1 cellular context compared by ENCODE assay signal in genomic region chr22:17562906-17563870, GRCh38.
TF ChIP-seq lines count a peak whose summit lies in the region.

SLC25A18 (plus strand) TSS chr22:17563498; CDS start chr22:17579945, 16,447 bp downstream.

TF ChIP-seq in HepG2, 621 proteins besides CTCF, POLR2A, EP300 and RAD21 (continued from another document and continues in another):
- TF ChIP-seq CSRNP1 (CRISPR knock-in tag; IDR thresholded peaks at IDR 0.05) (no peak), DNMT1 (CRISPR knock-in tag; IDR thresholded peaks at IDR 0.05) (no peak), ZSCAN20 (CRISPR knock-in tag; IDR thresholded peaks at IDR 0.05; ENCODE audit: borderline replicate concordance) (no peak), HDAC1 (CRISPR knock-in tag; IDR thresholded peaks at IDR 0.05) (no peak), SNAPC5 (CRISPR knock-in tag; IDR thresholded peaks at IDR 0.05; ENCODE audit: borderline replicate concordance) (no peak), MYC (CRISPR knock-in tag; IDR thresholded peaks at IDR 0.05; ENCODE audit: borderline replicate concordance) (peak; percentile 22; the same call in 1 of the 2 replicates), BCL6 (CRISPR knock-in tag; IDR thresholded peaks at IDR 0.05) (peak; percentile 92), ZNF317 (CRISPR knock-in tag; IDR thresholded peaks at IDR 0.05) (no peak), ATRX (CRISPR knock-in tag; IDR thresholded peaks at IDR 0.05; ENCODE audit: borderline replicate concordance) (no peak), ZNF281 (CRISPR knock-in tag; IDR thresholded peaks at IDR 0.05; ENCODE audit: borderline replicate concordance) (0 out of 2 replicates have a peak, but pooled peaks have one; percentile 46), CEBPB (IDR thresholded peaks at IDR 0.05; ENCODE audit: borderline replicate concordance, low read depth, low read length) (peak; percentile 90), ZNF10 (CRISPR knock-in tag; IDR thresholded peaks at IDR 0.05; ENCODE audit: borderline replicate concordance, low read depth) (no peak), AHDC1 (CRISPR knock-in tag; IDR thresholded peaks at IDR 0.05; ENCODE audit: borderline replicate concordance) (no peak), ZNF331 (CRISPR knock-in tag; IDR thresholded peaks at IDR 0.05) (peak; percentile 26; the same call in 1 of the 2 replicates), RERE (CRISPR knock-in tag; IDR thresholded peaks at IDR 0.05; ENCODE audit: low read depth) (no peak), NR1H2 (CRISPR knock-in tag; IDR thresholded peaks at IDR 0.05; ENCODE audit: borderline replicate concordance, low read depth) (no peak), NFYC (CRISPR knock-in tag; IDR thresholded peaks at IDR 0.05) (no peak), ZNF614 (CRISPR knock-in tag; IDR thresholded peaks at IDR 0.05; ENCODE audit: borderline replicate concordance) (0 out of 2 replicates have a peak, but pooled peaks have one; percentile 39), HMGXB4 (CRISPR knock-in tag; IDR thresholded peaks at IDR 0.05; ENCODE audit: borderline replicate concordance in 1 of 2, low read depth in 1 of 2) (0 out of 4 replicates have a peak, but pooled peaks of 1 of the 2 experiments have one; percentile 40), TARDBP (CRISPR knock-in tag; IDR thresholded peaks at IDR 0.05) (0 out of 2 replicates have a peak, but pooled peaks have one; percentile 12), SRSF4 (IDR thresholded peaks at IDR 0.05; ENCODE audit: low read depth, low read length, poor library complexity, severe bottlenecking) (no peak), PHF20 (CRISPR knock-in tag; IDR thresholded peaks at IDR 0.05) (no peak), SSRP1 (CRISPR knock-in tag; IDR thresholded peaks at IDR 0.05) (no peak), ZNF501 (CRISPR knock-in tag; IDR thresholded peaks at IDR 0.05) (no peak), HDAC6 (IDR thresholded peaks at IDR 0.05; ENCODE audit: low read depth, low read length) (no peak), SAP130 (CRISPR knock-in tag; IDR thresholded peaks at IDR 0.05; ENCODE audit: low read depth) (peak; percentile 58), TCF7L2 (IDR thresholded peaks at IDR 0.05; ENCODE audit: low read depth, low read length) (no peak), ZFP36L2 (CRISPR knock-in tag; IDR thresholded peaks at IDR 0.05) (no peak), ZNF503 (CRISPR knock-in tag; IDR thresholded peaks at IDR 0.05) (no peak), MED1 (CRISPR knock-in tag; IDR thresholded peaks at IDR 0.05) (peak; percentile 58), TFDP1 (CRISPR knock-in tag; IDR thresholded peaks at IDR 0.05; ENCODE audit: borderline replicate concordance) (no peak)
